ENCODE assay signal across 18 cellular contexts in genomic region chr17:33202796-33203195, GRCh38.
"Had no signal": no experiment of that assay in that cellular context is flagged by ENCODE, and none has a peak within 500 bp of the region (broad histone marks: within the 10 kb centered on the region; RNA-seq: fewer than 3 reads in every experiment).

No MANE protein-coding gene starts in this region.

- H3K4me1 Mint-ChIP-seq: immature natural killer cell had no signal

- ATAC-seq: effector memory CD8-positive, alpha-beta T cell; foreskin keratinocyte; gastroesophageal sphincter; heart left ventricle; left cardiac atrium; left lung; left ventricle myocardium superior; lower lobe of right lung had no signal

- H3K27ac Mint-ChIP-seq: dendritic cell treated with granulocyte-macrophage colony-stimulating factor and Interleukin-4, amounts not matched to agents 40 ng/mL and 50 ng/mL, for 4 days; effector memory CD8-positive, alpha-beta T cell; immature natural killer cell had no signal

- H3K4me3 Mint-ChIP-seq: dendritic cell treated with granulocyte-macrophage colony-stimulating factor and Interleukin-4, amounts not matched to agents 40 ng/mL and 50 ng/mL, for 4 days; effector memory CD8-positive, alpha-beta T cell; immature natural killer cell had no signal

- DNase-seq: cerebellar nuclear complex; colonic mucosa; cortex of kidney; effector CD8-positive, alpha-beta T cell; effector memory CD8-positive, alpha-beta T cell; foreskin keratinocyte; heart left ventricle; hypothalamus; immature natural killer cell; left cardiac atrium; left lung; left ventricle myocardium superior; lower lobe of right lung; midbrain had no signal

- H3K9me3 ChIP-seq: colonic mucosa, esophagus muscularis mucosa, gastroesophageal sphincter, heart left ventricle, left lung, lower lobe of right lung had no signal

- H2AFZ ChIP-seq: hepatocyte had no signal

- H3K4me1 ChIP-seq: colonic mucosa, esophagus muscularis mucosa, gastroesophageal sphincter, heart left ventricle, left lung, lower lobe of right lung had no signal

- H3K36me3 ChIP-seq: colonic mucosa, esophagus muscularis mucosa, gastroesophageal sphincter, heart left ventricle, left lung, lower lobe of right lung had no signal

- H3K4me3 ChIP-seq: colonic mucosa, esophagus muscularis mucosa, gastroesophageal sphincter, heart left ventricle, hepatocyte, left lung, lower lobe of right lung had no signal

- H3K36me3 Mint-ChIP-seq: immature natural killer cell had no signal

- H3K4me2 ChIP-seq: hepatocyte had no signal

- H3K27ac ChIP-seq: colonic mucosa, esophagus muscularis mucosa, foreskin keratinocyte, gastroesophageal sphincter, heart left ventricle, hepatocyte, left lung, lower lobe of right lung had no signal

- H3K27me3 ChIP-seq: colonic mucosa, hepatocyte had no signal

- H3K9me3 Mint-ChIP-seq: dendritic cell treated with granulocyte-macrophage colony-stimulating factor and Interleukin-4, amounts not matched to agents 40 ng/mL and 50 ng/mL, for 4 days; effector memory CD8-positive, alpha-beta T cell; immature natural killer cell had no signal
